In genomic region chr16:87404764-87405625, GRCh38 we compare ENCODE assay signal across 21 cellular contexts. TPM values are rescaled to one million over a fixed set of nuclear protein-coding genes. Genes with fewer than 3 reads are reported as not detected.
A peak's percentile ranks its signal among the peaks of the same experiment; 100 is the strongest.
DNase-seq lines count a peak whose midpoint lies in the region; ATAC-seq and TF ChIP-seq lines count a peak whose summit lies in the region.
"Had no signal": no experiment of that assay in that cellular context is flagged by ENCODE, and none has a peak within 500 bp of the region (broad histone marks: within the 10 kb centered on the region; RNA-seq: fewer than 3 reads in every experiment).

No MANE protein-coding gene starts in this region.

- no peaks in the 10 kb centered on the region for H3K4me1 ChIP-seq in CD4-positive, CD25-positive, alpha-beta regulatory T cell (ENCODE audit: control insufficient read depth, insufficient read depth, low read length, poor library complexity, severe bottlenecking)
- no peaks in the 10 kb centered on the region for H3K4me1 ChIP-seq in Panc1 (ENCODE audit: control insufficient read depth, insufficient read depth, low read length)
- H3K4me1 ChIP-seq in heart left ventricle: peaks cover 0 to 21% (median 0%) of the 10 kb centered on the region in 12 donors
- H3K4me1 ChIP-seq: gastrocnemius medialis had no signal

- no peaks in the 10 kb centered on the region for H3K27me3 Mint-ChIP-seq in CD4-positive, CD25-positive, alpha-beta regulatory T cell
- H3K27me3 Mint-ChIP-seq: activated CD4-positive, alpha-beta T cell treated with anti-CD3 and anti-CD28 coated beads, Interleukin-2, amount 10 ng/mL, durations not matched to agents 7 days and 5 days; activated naive CD4-positive, alpha-beta T cell treated with anti-CD3 and anti-CD28 coated beads, Interleukin-2, amount 10 ng/mL, durations not matched to agents 7 days and 5 days; CD8-positive, alpha-beta memory T cell; naive thymus-derived CD8-positive, alpha-beta T cell had no signal

- no peak overlapping the region for H3K9ac ChIP-seq in neural cell (ENCODE audit: low read length)

- H2AFZ ChIP-seq in neural cell (ENCODE audit: low read depth, low read length): no peak overlapping the region

- ATAC-seq in CD4-positive, CD25-positive, alpha-beta regulatory T cell (ENCODE audit: low read depth in 2 of 2): no peak
- ATAC-seq in Panc1: peak; percentile 58
- peak in 3 of 4 donors; percentile 28 to 54 (median 45) for ATAC-seq in heart left ventricle
- ATAC-seq in HG03571 (IDR thresholded peaks at IDR 0.05; ENCODE audit: unreplicated experiment): no peak
- no peak for ATAC-seq in HG03520 (IDR thresholded peaks at IDR 0.05; ENCODE audit: unreplicated experiment)
- ATAC-seq: gastrocnemius medialis; naive thymus-derived CD8-positive, alpha-beta T cell had no signal

- no peaks in the 10 kb centered on the region for H3K27me3 ChIP-seq in CD4-positive, CD25-positive, alpha-beta regulatory T cell (ENCODE audit: control insufficient read depth, insufficient read depth, low read length)
- H3K27me3 ChIP-seq in Panc1 (ENCODE audit: control insufficient read depth, insufficient read depth, low read length) (no peaks in the 10 kb centered on the region), heart left ventricle (no peaks in the 10 kb centered on the region), neural cell (ENCODE audit: insufficient read depth, low read depth, low read length) (no peaks in the 10 kb centered on the region)
- H3K27me3 ChIP-seq: gastrocnemius medialis, MG63 had no signal

- H3K36me3 ChIP-seq in CD4-positive, CD25-positive, alpha-beta regulatory T cell (ENCODE audit: control insufficient read depth, insufficient read depth, low read length): peaks cover 81% of the 10 kb centered on the region
- H3K36me3 ChIP-seq in Panc1 (ENCODE audit: control insufficient read depth, insufficient read depth, low read length) (peaks cover 23% of the 10 kb centered on the region), heart left ventricle (peaks cover 0 to 99% (median 93%) of the 10 kb centered on the region in 9 donors), neural cell (ENCODE audit: insufficient read depth, low read length) (peaks cover 6% of the 10 kb centered on the region)

- no peak overlapping the region for H3K4me3 Mint-ChIP-seq in CD4-positive, CD25-positive, alpha-beta regulatory T cell
- H3K4me3 Mint-ChIP-seq: activated CD4-positive, alpha-beta T cell treated with anti-CD3 and anti-CD28 coated beads, Interleukin-2, amount 10 ng/mL, durations not matched to agents 7 days and 5 days; activated naive CD4-positive, alpha-beta T cell treated with anti-CD3 and anti-CD28 coated beads, Interleukin-2, amount 10 ng/mL, durations not matched to agents 7 days and 5 days; CD8-positive, alpha-beta memory T cell; HFFc6 had no signal

- TF ChIP-seq POLR2A in heart left ventricle (IDR thresholded peaks at IDR 0.05): no peak

- intact Hi-C loops in Panc1 (cut with micrococcal nuclease; ENCODE audit: unreplicated experiment): no loop called here
- intact Hi-C loops in heart left ventricle (cut with DNase I): no loop called here

- peak overlapping the region in 2 of 3 donors; percentile 43 to 56 for H3K27ac Mint-ChIP-seq in CD4-positive, CD25-positive, alpha-beta regulatory T cell
- H3K27ac Mint-ChIP-seq: activated CD4-positive, alpha-beta T cell treated with anti-CD3 and anti-CD28 coated beads, Interleukin-2, amount 10 ng/mL, durations not matched to agents 7 days and 5 days; activated naive CD4-positive, alpha-beta T cell treated with anti-CD3 and anti-CD28 coated beads, Interleukin-2, amount 10 ng/mL, durations not matched to agents 7 days and 5 days; HFFc6 had no signal

- CTCF ChIA-PET in Panc1 (lab: Charles Lee): interaction anchor here (0.6 kb wide), 1 partner anchor 595 kb away, joined by 4 read pairs; no protein-coding TSS in a partner anchor

- H3K9me2 ChIP-seq in neural cell (ENCODE audit: insufficient read depth, low read length): no peaks in the 10 kb centered on the region

- WGBS in heart left ventricle, 4 donors: 77 to 87% (median 82%) methylated on average over 19 of the region's 19 CpGs

- H3K9me3 Mint-ChIP-seq in CD4-positive, CD25-positive, alpha-beta regulatory T cell: no peaks in the 10 kb centered on the region
- H3K9me3 Mint-ChIP-seq: activated CD4-positive, alpha-beta T cell treated with anti-CD3 and anti-CD28 coated beads, Interleukin-2, amount 10 ng/mL, durations not matched to agents 7 days and 5 days; activated naive CD4-positive, alpha-beta T cell treated with anti-CD3 and anti-CD28 coated beads, Interleukin-2, amount 10 ng/mL, durations not matched to agents 7 days and 5 days; CD8-positive, alpha-beta memory T cell; HFFc6; naive thymus-derived CD8-positive, alpha-beta T cell had no signal

- no peak for TF ChIP-seq EP300 in neural cell (conservative IDR thresholded peaks at IDR 0.05; ENCODE audit: poor library complexity, severe bottlenecking)

- no peak overlapping the region for H3K4me3 ChIP-seq in CD4-positive, CD25-positive, alpha-beta regulatory T cell (ENCODE audit: low read depth, low read length)
- H3K4me3 ChIP-seq in Panc1 (ENCODE audit: low read depth in 2 of 2, low read length in 2 of 2) (no peak overlapping the region), heart left ventricle (no peak overlapping the region), neural cell (ENCODE audit: low read length) (no peak overlapping the region)
- H3K4me3 ChIP-seq: gastrocnemius medialis, MG63, SK-N-MC had no signal

- no peaks in the 10 kb centered on the region for H3K79me2 ChIP-seq in neural cell (replicated peaks; ENCODE audit: insufficient read depth, low read length)

- in situ Hi-C loops in Panc1 (cut with HindIII; ENCODE audit: low pct_unique_long_range_greater_than_20kb, low sequenced_read_pairs): no loop called here

- TF ChIP-seq CTCF in Panc1 (IDR thresholded peaks at IDR 0.05): no peak
- no peak for TF ChIP-seq CTCF in heart left ventricle (IDR thresholded peaks at IDR 0.05)
- TF ChIP-seq CTCF in neural cell (IDR thresholded peaks at IDR 0.05; ENCODE audit: poor library complexity, severe bottlenecking): no peak

- no peaks in the 10 kb centered on the region for H4K20me1 ChIP-seq in neural cell (ENCODE audit: insufficient read depth)

- H3K27ac ChIP-seq in CD4-positive, CD25-positive, alpha-beta regulatory T cell (ENCODE audit: insufficient read depth, low read length, poor library complexity, severe bottlenecking): no peak overlapping the region
- H3K27ac ChIP-seq in Panc1 (ENCODE audit: low read length): no peak overlapping the region
- no peak overlapping the region for H3K27ac ChIP-seq in heart left ventricle
- no peak overlapping the region for H3K27ac ChIP-seq in neural cell (ENCODE audit: low read length)
- H3K27ac ChIP-seq: SK-N-MC had no signal

- peaks cover 14% of the 10 kb centered on the region for H3K36me3 Mint-ChIP-seq in CD4-positive, CD25-positive, alpha-beta regulatory T cell

- no TSS peak for BruUV-seq in Panc1 (replicated peaks; lab: Mats Ljungman, UMichigan)

- DNase-seq in CD4-positive, CD25-positive, alpha-beta regulatory T cell: no peak
- DNase-seq in Panc1 (ENCODE audit: low read depth, low spot score) (no peak), heart left ventricle (no peak), GDM1 (lab: John Stamatoyannopoulos, UW) (no peak), amygdala (lab: John Stamatoyannopoulos, UW) (no peak)
- DNase-seq: activated CD4-positive, alpha-beta T cell treated with anti-CD3 and anti-CD28 coated beads, Interleukin-2, amount 10 ng/mL, durations not matched to agents 7 days and 5 days; activated CD8-positive, alpha-beta memory T cell treated with anti-CD3 and anti-CD28 coated beads, Interleukin-2, amount 50 U/mL, for 48 hours; activated naive CD4-positive, alpha-beta T cell treated with anti-CD3 and anti-CD28 coated beads, Interleukin-2, amount 10 ng/mL, durations not matched to agents 7 days and 5 days; cortex of kidney; DND-41; gastrocnemius medialis; HFFc6; MG63; NCI-H2081; NCI-H524 had no signal

- no peak for TF ChIP-seq RAD21 in neural cell (conservative IDR thresholded peaks at IDR 0.05)

- no peaks in the 10 kb centered on the region for H3F3A ChIP-seq in neural cell (ENCODE audit: insufficient read depth, low read length, poor library complexity, severe bottlenecking)

- H3K9me3 ChIP-seq in CD4-positive, CD25-positive, alpha-beta regulatory T cell (ENCODE audit: control insufficient read depth in 2 of 2, low read length in 2 of 2): no peaks in the 10 kb centered on the region
- H3K9me3 ChIP-seq in Panc1 (ENCODE audit: control insufficient read depth, insufficient read depth, low read depth, low read length) (no peaks in the 10 kb centered on the region), heart left ventricle (no peaks in the 10 kb centered on the region), neural cell (ENCODE audit: low read length) (no peaks in the 10 kb centered on the region)
- H3K9me3 ChIP-seq: gastrocnemius medialis, MG63 had no signal

- H3K4me1 Mint-ChIP-seq in CD4-positive, CD25-positive, alpha-beta regulatory T cell: peaks cover 0 to 5% (median 2%) of the 10 kb centered on the region in 4 donors
- H3K4me1 Mint-ChIP-seq: activated naive CD4-positive, alpha-beta T cell treated with anti-CD3 and anti-CD28 coated beads, Interleukin-2, amount 10 ng/mL, durations not matched to agents 7 days and 5 days; CD8-positive, alpha-beta memory T cell; naive thymus-derived CD8-positive, alpha-beta T cell had no signal

- POLR2A ChIA-PET in Panc1 (lab: Charles Lee): no interaction called here

- H3K4me2 ChIP-seq in neural cell (ENCODE audit: low read length): no peak overlapping the region

TF ChIP-seq in neural cell, 6 proteins besides CTCF, POLR2A, EP300 and RAD21:
- no peak for TF ChIP-seq MXI1 (conservative IDR thresholded peaks at IDR 0.05; ENCODE audit: poor library complexity, severe bottlenecking)
- TF ChIP-seq POLR2AphosphoS5 (IDR thresholded peaks at IDR 0.05): peak; percentile 40
- no peak for TF ChIP-seq TAF1 (IDR thresholded peaks at IDR 0.05; ENCODE audit: low read depth)
- TF ChIP-seq EZH2 (IDR thresholded peaks at IDR 0.05; ENCODE audit: borderline replicate concordance, insufficient read depth, low read length, poor library complexity, severe bottlenecking): no peak
- no peak for TF ChIP-seq SMC3 (conservative IDR thresholded peaks at IDR 0.05; ENCODE audit: poor library complexity)

RNA-seq across cellular contexts. Expression of gene MAP1LC3B, which starts 12.9 kb away (rescaled TPM):
- 83.2 TPM for total RNA-seq in CD4-positive, CD25-positive, alpha-beta regulatory T cell
- polyA plus RNA-seq in CD4-positive, CD25-positive, alpha-beta regulatory T cell: 100 to 1,000 TPM; 123 to 158 (median 140) TPM
- 75.2 TPM for total RNA-seq in Panc1 (2021; ENCODE audit: unreplicated experiment)
- polyA plus RNA-seq in Panc1 (2012; ENCODE audit: insufficient read length): 64.3 TPM
- total RNA-seq in heart left ventricle: 100 to 1,000 TPM in 7 of 9 donors, 10 to 100 TPM in 2; 70.7 to 194 (median 116) TPM
- 100 to 1,000 TPM in 1 of 2 donors, 10 to 100 TPM in 1; 82.4 to 263 TPM for polyA plus RNA-seq in heart left ventricle
- 73.1 and 79.7 TPM in 2 replicates for polyA plus RNA-seq in neural cell
- polyA minus RNA-seq in neural cell: 59.9 and 73.6 TPM in 2 replicates

RNA-seq across cellular contexts. Expression of gene FBXO31, which starts 21.4 kb away (rescaled TPM):
- 35.5 TPM for total RNA-seq in CD4-positive, CD25-positive, alpha-beta regulatory T cell
- polyA plus RNA-seq in CD4-positive, CD25-positive, alpha-beta regulatory T cell: 10 to 100 TPM; 18.8 to 29.2 (median 26.4) TPM
- total RNA-seq in Panc1 (2021; ENCODE audit: unreplicated experiment): 22.4 TPM
- 17.6 TPM for polyA plus RNA-seq in Panc1 (2012; ENCODE audit: insufficient read length)
- total RNA-seq in heart left ventricle: 100 to 1,000 TPM in 1 of 9 donors, 10 to 100 TPM in 8; 55.5 to 130 (median 71.9) TPM
- 10 to 100 TPM; 20.0 to 28.8 TPM for polyA plus RNA-seq in heart left ventricle
- 20.6 and 23.8 TPM in 2 replicates for polyA plus RNA-seq in neural cell
- 25.9 and 38.7 TPM in 2 replicates for polyA minus RNA-seq in neural cell

Comparison
In these comparisons a context has a peak if more than half of its experiments do, and no peak if none do; other contexts are left out.
1. ATAC-seq: peak in Panc1 (single experiment) and heart left ventricle (3 of 4); none in CD4-positive, CD25-positive, alpha-beta regulatory T cell (0 of 2), HG03571 (single experiment) and HG03520 (single experiment).